In the genomic region with DNA sequence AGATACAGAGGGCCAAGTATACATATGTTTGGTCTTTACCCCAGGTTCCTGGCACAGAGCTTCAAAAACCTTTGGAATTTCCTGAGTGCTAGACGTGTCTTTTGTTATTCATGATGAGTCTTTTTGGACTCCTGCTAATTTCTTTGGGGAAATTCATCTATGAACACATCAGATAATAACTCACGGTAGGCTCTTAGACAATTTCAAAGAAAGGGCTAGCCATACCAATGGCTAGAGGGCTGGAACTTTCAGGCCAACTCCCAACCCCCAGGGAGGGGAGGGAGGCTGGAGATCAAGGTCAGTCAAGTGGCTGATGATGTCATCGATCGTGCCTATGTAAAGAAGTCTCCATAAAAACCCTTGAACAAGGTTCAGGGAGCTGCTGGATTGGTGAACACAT, we compare ENCODE assay signal across 19 cellular contexts.
DNase-seq lines count a peak whose midpoint lies in the region; ATAC-seq, FAIRE-seq and TF ChIP-seq lines count a peak whose summit lies in the region.
"Had no signal": no experiment of that assay in that cellular context is flagged by ENCODE, and none has a peak within 500 bp of the region (broad histone marks: within the 10 kb centered on the region; RNA-seq: fewer than 3 reads in every experiment).

No MANE protein-coding gene starts in this region.

- H2AFZ ChIP-seq in SK-N-SH (ENCODE audit: low read depth) (no peak overlapping the region), endothelial cell of umbilical vein (ENCODE audit: low read depth, low read length) (no peak overlapping the region), trophoblast cell (ENCODE audit: insufficient read depth, low read length, poor library complexity) (no peak overlapping the region)

- H3K9me3 ChIP-seq in SK-N-SH (no peaks in the 10 kb centered on the region), endothelial cell of umbilical vein (replicated peaks; ENCODE audit: control insufficient read depth, insufficient read depth, low read length) (no peaks in the 10 kb centered on the region), trophoblast cell (ENCODE audit: insufficient read depth, low read depth, low read length) (no peaks in the 10 kb centered on the region)
- H3K9me3 ChIP-seq: adrenal gland had no signal

- H3K36me3 Mint-ChIP-seq in T-helper 2 cell treated with Interferon-gamma antibody and Interleukin-4, amounts not matched to agents 5 μg/mL and 100 μg/mL, for 36 hours (ENCODE audit: low read depth) = peaks cover 3% of the 10 kb centered on the region
- H3K36me3 Mint-ChIP-seq: naive B cell, type B pancreatic cell had no signal

- H3K79me1 ChIP-seq in trophoblast cell (ENCODE audit: low read length) = peaks cover 3% of the 10 kb centered on the region

- no peak overlapping the region for H3K27ac Mint-ChIP-seq in T-helper 2 cell treated with Interferon-gamma antibody and Interleukin-4, amounts not matched to agents 5 μg/mL and 100 μg/mL, for 36 hours
- H3K27ac Mint-ChIP-seq: activated CD8-positive, alpha-beta T cell treated with anti-CD3 and anti-CD28 coated beads, Interleukin-2, amount 10 ng/mL, durations not matched to agents 7 days and 5 days; type B pancreatic cell had no signal

- H3K4me1 ChIP-seq in SK-N-SH (ENCODE audit: control insufficient read depth in 1 of 2, insufficient read depth in 2 of 2, low read depth in 1 of 2, low read length in 1 of 2) (no peaks in the 10 kb centered on the region; a peak in 1 of 4 replicates), endothelial cell of umbilical vein (ENCODE audit: control insufficient read depth, extremely low read depth, insufficient read depth, low read length) (peaks cover 21% of the 10 kb centered on the region), trophoblast cell (ENCODE audit: control insufficient read depth in 1 of 2, insufficient read depth in 2 of 2, low read length in 2 of 2) (peaks cover 8 to 9% of the 10 kb centered on the region in 2 experiments)
- H3K4me1 ChIP-seq: adrenal gland had no signal

- TF ChIP-seq RAD21 in SK-N-SH (IDR thresholded peaks at IDR 0.05; ENCODE audit: low read length) = no peak

- BruUV-seq in endothelial cell of umbilical vein (replicated peaks; lab: Mats Ljungman, UMichigan) = no TSS peak

- no peak for ATAC-seq in SK-N-SH treated with all-trans-retinoic acid at 6 μM for 48 hours
- ATAC-seq: activated CD8-positive, alpha-beta T cell treated with anti-CD3 and anti-CD28 coated beads, Interleukin-2, amount 10 ng/mL, durations not matched to agents 7 days and 5 days had no signal

- H2BK5ac ChIP-seq in trophoblast cell (ENCODE audit: low read depth, low read length, poor library complexity) = no peak overlapping the region

- H2BK120ac ChIP-seq in trophoblast cell (ENCODE audit: insufficient read depth, low read length, poor library complexity) = no peak overlapping the region

- TF ChIP-seq CTCF in SK-N-SH (IDR thresholded peaks at IDR 0.05) (no peak), endothelial cell of umbilical vein (IDR thresholded peaks at IDR 0.05; ENCODE audit: extremely low read depth in 1 of 2, insufficient read depth in 1 of 2, low read depth in 1 of 2, low read length in 2 of 2) (no peak)

- no peak overlapping the region for H4K12ac ChIP-seq in trophoblast cell (ENCODE audit: low read depth, low read length)

- H3K18ac ChIP-seq in trophoblast cell (ENCODE audit: low read length) = no peak overlapping the region

- H3K79me2 ChIP-seq in SK-N-SH (ENCODE audit: insufficient read depth) (no peaks in the 10 kb centered on the region), endothelial cell of umbilical vein (ENCODE audit: control insufficient read depth, insufficient read depth, low read length) (no peaks in the 10 kb centered on the region), trophoblast cell (ENCODE audit: control insufficient read depth, insufficient read depth, low read length, poor library complexity) (no peaks in the 10 kb centered on the region)

- H3K9me2 ChIP-seq in SK-N-SH = no peaks in the 10 kb centered on the region

- POLR2A ChIA-PET in SK-N-SH (lab: Yijun Ruan, JAX) = no interaction called here
- POLR2A ChIA-PET in endothelial cell of umbilical vein (lab: Charles Lee) = no interaction called here

- H3K14ac ChIP-seq in trophoblast cell (ENCODE audit: low read length) = no peak overlapping the region

- peaks cover 4% of the 10 kb centered on the region for H3F3A ChIP-seq in SK-N-SH (replicated peaks; ENCODE audit: insufficient read depth)

- no peaks in the 10 kb centered on the region for H3K9me1 ChIP-seq in endothelial cell of umbilical vein (replicated peaks; ENCODE audit: control insufficient read depth, extremely low read depth, insufficient read depth, low read length)

- H3K4me3 ChIP-seq in SK-N-SH (ENCODE audit: low read depth in 2 of 2, low read length in 1 of 2) (no peak overlapping the region), endothelial cell of umbilical vein (replicated peaks in 1 of 3; ENCODE audit: insufficient read depth in 1 of 3, low read depth in 1 of 3, low read length in 3 of 3) (no peak overlapping the region), trophoblast cell (ENCODE audit: low read depth, low read length) (no peak overlapping the region)
- H3K4me3 ChIP-seq: adrenal gland, smooth muscle cell had no signal

- H3K23ac ChIP-seq in trophoblast cell (ENCODE audit: low read length) = no peak overlapping the region

- 53% methylated on average over 4 of the region's 4 CpGs for WGBS in SK-N-SH (ENCODE audit: low lambda C conversion rate)
- WGBS in trophoblast cell (ENCODE audit: extremely low coverage, insufficient coverage, insufficient read length) = no CpG with 5 or more reads among the region's 4 CpGs

- CTCF ChIA-PET in SK-N-SH (lab: Yijun Ruan, JAX) = no interaction called here
- CTCF ChIA-PET in endothelial cell of umbilical vein (lab: Charles Lee) = no interaction called here

- no peak overlapping the region for H3K4ac ChIP-seq in trophoblast cell (ENCODE audit: low read depth, low read length)

- H3K9ac ChIP-seq in SK-N-SH = no peak overlapping the region
- no peak overlapping the region for H3K9ac ChIP-seq in endothelial cell of umbilical vein (replicated peaks; ENCODE audit: extremely low read depth, insufficient read depth, low read length)
- H3K9ac ChIP-seq in trophoblast cell (ENCODE audit: low read length) = no peak overlapping the region

- no peaks in the 10 kb centered on the region for H4K20me1 ChIP-seq in SK-N-SH (ENCODE audit: insufficient read depth)
- H4K20me1 ChIP-seq in endothelial cell of umbilical vein (replicated peaks; ENCODE audit: control insufficient read depth, extremely low read depth, insufficient read depth, low read length) = no peaks in the 10 kb centered on the region

- H3K27me3 ChIP-seq in SK-N-SH (ENCODE audit: insufficient read depth) (no peaks in the 10 kb centered on the region), endothelial cell of umbilical vein (ENCODE audit: control insufficient read depth in 2 of 2, insufficient read depth in 2 of 2, low read length in 2 of 2) (no peaks in the 10 kb centered on the region), trophoblast cell (ENCODE audit: insufficient read depth, low read length) (no peaks in the 10 kb centered on the region)
- H3K27me3 ChIP-seq: adrenal gland had no signal

- no peaks in the 10 kb centered on the region for H3K9me3 Mint-ChIP-seq in T-helper 2 cell treated with Interferon-gamma antibody and Interleukin-4, amounts not matched to agents 5 μg/mL and 100 μg/mL, for 36 hours
- H3K9me3 Mint-ChIP-seq: type B pancreatic cell had no signal

- FAIRE-seq in RCC 7860 (lab: Jason Lieb, UNC) = peak; percentile 95
- FAIRE-seq in endothelial cell of umbilical vein (lab: Jason Lieb, UNC) = peak; percentile 31
- FAIRE-seq: A204.1, GM19239 had no signal

- H2AK5ac ChIP-seq in trophoblast cell (ENCODE audit: low read length) = no peak overlapping the region

- no peaks in the 10 kb centered on the region for H3K27me3 Mint-ChIP-seq in T-helper 2 cell treated with Interferon-gamma antibody and Interleukin-4, amounts not matched to agents 5 μg/mL and 100 μg/mL, for 36 hours (ENCODE audit: low read depth)
- H3K27me3 Mint-ChIP-seq: naive B cell, type B pancreatic cell had no signal

- TF ChIP-seq POLR2A in endothelial cell of umbilical vein (IDR thresholded peaks at IDR 0.05; ENCODE audit: low read depth, low read length) = no peak

- dilution Hi-C loops in endothelial cell of umbilical vein (cut with MboI; ENCODE audit: extremely low pct_ligation_motif_present, low sequenced_read_pairs) = no loop called here

- no peak overlapping the region for H4K8ac ChIP-seq in trophoblast cell (ENCODE audit: low read depth, low read length)

- TF ChIP-seq EP300 in SK-N-SH (IDR thresholded peaks at IDR 0.05; ENCODE audit: borderline replicate concordance in 1 of 2, low read depth in 1 of 2, low read length in 1 of 2) = no peak

- H3K4me1 Mint-ChIP-seq in T-helper 2 cell treated with Interferon-gamma antibody and Interleukin-4, amounts not matched to agents 5 μg/mL and 100 μg/mL, for 36 hours (ENCODE audit: low read depth) = peaks cover 21% of the 10 kb centered on the region

- H3K27ac ChIP-seq in SK-N-SH (ENCODE audit: low read depth in 2 of 2, low read length in 1 of 2) (no peak overlapping the region), endothelial cell of umbilical vein (ENCODE audit: insufficient read depth, low read depth, low read length) (peak overlapping the region; percentile 13), trophoblast cell (ENCODE audit: low read depth, low read length) (no peak overlapping the region)
- H3K27ac ChIP-seq: adrenal gland had no signal

- H2BK12ac ChIP-seq in trophoblast cell (ENCODE audit: low read length) = no peak overlapping the region

- H3K4me2 ChIP-seq in SK-N-SH (no peak overlapping the region), endothelial cell of umbilical vein (ENCODE audit: insufficient read depth, low read length) (no peak overlapping the region), trophoblast cell (ENCODE audit: low read length) (no peak overlapping the region)
- H3K4me2 ChIP-seq: smooth muscle cell had no signal

- no peak overlapping the region for H4K91ac ChIP-seq in trophoblast cell (ENCODE audit: low read depth, low read length)

- intact Hi-C loops in endothelial cell of umbilical vein (cut with micrococcal nuclease) = loop anchor here (5.0 kb wide), 1 partner anchor 39 kb away; no protein-coding TSS in a partner anchor

- no peak for DNase-seq in SK-N-SH
- DNase-seq in RCC 7860 (ENCODE audit: low spot score) = peak; percentile 93
- no peak for DNase-seq in endothelial cell of umbilical vein (ENCODE audit: low read depth, low spot score)
- peak; percentile 26 to 55 for DNase-seq in trophoblast cell
- DNase-seq in DMS 273 treated with DMSO at 0.1 percent for 48 hours (lab: John Stamatoyannopoulos, UW) = no peak
- no peak for DNase-seq in T-helper 2 cell treated with Interferon-gamma antibody and Interleukin-4, amounts not matched to agents 5 μg/mL and 100 μg/mL, for 36 hours (ENCODE audit: low spot score)
- no peak for DNase-seq in CD1c-positive myeloid dendritic cell (ENCODE audit: extremely low spot score)
- DNase-seq: activated CD8-positive, alpha-beta T cell treated with anti-CD3 and anti-CD28 coated beads, Interleukin-2, amount 10 ng/mL, durations not matched to agents 7 days and 5 days; cortex of kidney; naive B cell; NCI-H187; NCI-H526; OCI-M1 had no signal

- no peaks in the 10 kb centered on the region for H3K36me3 ChIP-seq in SK-N-SH (replicated peaks in 1 of 2; ENCODE audit: control insufficient read depth in 1 of 2, insufficient read depth in 2 of 2, low read length in 1 of 2)
- no peaks in the 10 kb centered on the region for H3K36me3 ChIP-seq in endothelial cell of umbilical vein (ENCODE audit: control insufficient read depth in 2 of 2, extremely low read depth in 1 of 2, insufficient read depth in 2 of 2, low read length in 2 of 2)
- no peaks in the 10 kb centered on the region for H3K36me3 ChIP-seq in trophoblast cell (ENCODE audit: control insufficient read depth in 1 of 2, insufficient read depth in 2 of 2, low read length in 2 of 2)
- H3K36me3 ChIP-seq: adrenal gland had no signal

- no peak overlapping the region for H3K4me3 Mint-ChIP-seq in T-helper 2 cell treated with Interferon-gamma antibody and Interleukin-4, amounts not matched to agents 5 μg/mL and 100 μg/mL, for 36 hours
- H3K4me3 Mint-ChIP-seq: activated CD8-positive, alpha-beta T cell treated with anti-CD3 and anti-CD28 coated beads, Interleukin-2, amount 10 ng/mL, durations not matched to agents 7 days and 5 days; naive B cell; type B pancreatic cell had no signal

Comparison
In these comparisons a context has a peak if more than half of its experiments do, and no peak if none do; other contexts are left out.
1. DNase-seq: peak in RCC 7860 (single experiment) and trophoblast cell (2 of 2); none in SK-N-SH (single experiment), endothelial cell of umbilical vein (single experiment), DMS 273 treated with DMSO at 0.1 percent for 48 hours (single experiment), T-helper 2 cell treated with Interferon-gamma antibody and Interleukin-4, amounts not matched to agents 5 μg/mL and 100 μg/mL, for 36 hours (single experiment) and CD1c-positive myeloid dendritic cell (single experiment).